Comparison of ENCODE assay signal across 8 cellular contexts in genomic region chr7:158151273-158151672, GRCh38.
DNase-seq lines count a peak whose midpoint lies in the region; ATAC-seq and TF ChIP-seq lines count a peak whose summit lies in the region.
"Not testable (repeated sequence)": the region's sequence is repeated elsewhere in the genome, so short reads cannot be mapped to it uniquely, and the experiment has no call there.

No MANE protein-coding gene starts in this region.

- intact Hi-C loops in Caco-2 (cut with micrococcal nuclease; ENCODE audit: unreplicated experiment); adrenal gland (cut with DNase I); right lobe of liver (cut with DNase I): not testable (repeated sequence)

- H3K27ac ChIP-seq in SJCRH30, adrenal gland, right lobe of liver, upper lobe of left lung: not testable (repeated sequence)

- H3K4me3 ChIP-seq in Caco-2 (ENCODE audit: low read depth, low read length); SJCRH30; adrenal gland; right lobe of liver; upper lobe of left lung: not testable (repeated sequence)

- ATAC-seq in esophagus mucosa: peak; percentile 41
- peak in 2 of 4 donors; percentile 43 to 72 for ATAC-seq in right lobe of liver
- ATAC-seq in upper lobe of left lung (ENCODE audit: low FRiP score in 2 of 2): peak in 1 of 2 donors; percentile 94

- POLR2A ChIA-PET in Caco-2 (lab: Charles Lee): not testable (repeated sequence)

- not testable (repeated sequence) for H3K4me3 Mint-ChIP-seq in Caco-2 (ENCODE audit: unreplicated experiment)

- CTCF ChIA-PET in Caco-2 (lab: Charles Lee): not testable (repeated sequence)

- not testable (repeated sequence) for H3K27me3 ChIP-seq in Caco-2 (replicated peaks; ENCODE audit: control insufficient read depth, insufficient read depth, low read length); SJCRH30; adrenal gland; right lobe of liver; upper lobe of left lung

- H3K36me3 ChIP-seq in Caco-2 (ENCODE audit: control insufficient read depth, insufficient read depth, low read length); SJCRH30; adrenal gland (replicated peaks in 1 of 2); right lobe of liver; upper lobe of left lung: not testable (repeated sequence)

- H3K27ac Mint-ChIP-seq in Caco-2 (ENCODE audit: unreplicated experiment): not testable (repeated sequence)

- BruUV-seq in Caco-2 (replicated peaks; lab: Mats Ljungman, UMichigan): not testable (repeated sequence)

- DNase-seq in Caco-2: peak; percentile 11 to 75
- DNase-seq in SJCRH30: peak; percentile 13 to 35
- DNase-seq in activated CD8-positive, alpha-beta memory T cell treated with anti-CD3 and anti-CD28 coated beads, Interleukin-2, amount 50 U/mL, for 4 hours: peak; percentile 54
- DNase-seq in adrenal gland: peak in 6 of 7 donors; percentile 40 to 82 (median 66)
- DNase-seq in right lobe of liver: peak in 2 of 3 donors; percentile 74 to 91
- peak; percentile 19 for DNase-seq in stimulated activated CD4-positive, alpha-beta T cell treated with anti-CD3 and anti-CD28 coated beads, Interleukin-15, amount 100 ng/mL, for 24 hours
- peak; percentile 52 to 67 for DNase-seq in upper lobe of left lung

- not testable (repeated sequence) for H3K27me3 Mint-ChIP-seq in Caco-2 (ENCODE audit: insufficient read depth, unreplicated experiment)

- TF ChIP-seq POLR2A in adrenal gland (IDR thresholded peaks at IDR 0.05); right lobe of liver (IDR thresholded peaks at IDR 0.05); upper lobe of left lung (IDR thresholded peaks at IDR 0.05): not testable (repeated sequence)

- TF ChIP-seq CTCF in Caco-2 (IDR thresholded peaks at IDR 0.05; ENCODE audit: insufficient read depth in 1 of 2, low read depth in 1 of 2, low read length in 1 of 2, severe bottlenecking in 1 of 2, unreplicated experiment in 1 of 2); adrenal gland (IDR thresholded peaks at IDR 0.05); right lobe of liver (IDR thresholded peaks at IDR 0.05); upper lobe of left lung (IDR thresholded peaks at IDR 0.05): not testable (repeated sequence)

- H3K4me1 ChIP-seq in Caco-2; SJCRH30; adrenal gland (replicated peaks in 1 of 2); right lobe of liver; upper lobe of left lung: not testable (repeated sequence)

- WGBS in adrenal gland, 4 donors: 61 to 71% (median 67%) methylated on average over 14 to 17 of the region's 17 CpGs
- WGBS in right lobe of liver (ENCODE audit: insufficient coverage, low coverage, low lambda C conversion rate, missing lambda C conversion rate): 65% methylated on average over 17 of the region's 17 CpGs
- WGBS in upper lobe of left lung, 2 donors: 56 to 75% methylated on average over 14 to 17 of the region's 17 CpGs

- peaks cover 14% of the 10 kb centered on the region for H3K36me3 Mint-ChIP-seq in Caco-2 (ENCODE audit: insufficient read depth, unreplicated experiment)

- peaks cover 37% of the 10 kb centered on the region for H3K9me3 Mint-ChIP-seq in Caco-2 (ENCODE audit: unreplicated experiment)

- not testable (repeated sequence) for TF ChIP-seq EP300 in upper lobe of left lung (IDR thresholded peaks at IDR 0.05)

- H3K4me1 Mint-ChIP-seq in Caco-2 (ENCODE audit: low read depth, unreplicated experiment): not testable (repeated sequence)

- H3K9me3 ChIP-seq in Caco-2; SJCRH30 (replicated peaks); adrenal gland (replicated peaks in 1 of 3); right lobe of liver; upper lobe of left lung: not testable (repeated sequence)

Comparison
In these comparisons a context has a peak if more than half of its experiments do, and no peak if none do; other contexts are left out.
1. DNase-seq: peak in every context shown above with its lines; median percentile 82 in right lobe of liver; 66 in adrenal gland; 60 in upper lobe of left lung; 54 in activated CD8-positive, alpha-beta memory T cell treated with anti-CD3 and anti-CD28 coated beads, Interleukin-2, amount 50 U/mL, for 4 hours; 43 in Caco-2; 24 in SJCRH30; 19 in stimulated activated CD4-positive, alpha-beta T cell treated with anti-CD3 and anti-CD28 coated beads, Interleukin-15, amount 100 ng/mL, for 24 hours.